15 cellular contexts compared by ENCODE assay signal in the genomic region with DNA sequence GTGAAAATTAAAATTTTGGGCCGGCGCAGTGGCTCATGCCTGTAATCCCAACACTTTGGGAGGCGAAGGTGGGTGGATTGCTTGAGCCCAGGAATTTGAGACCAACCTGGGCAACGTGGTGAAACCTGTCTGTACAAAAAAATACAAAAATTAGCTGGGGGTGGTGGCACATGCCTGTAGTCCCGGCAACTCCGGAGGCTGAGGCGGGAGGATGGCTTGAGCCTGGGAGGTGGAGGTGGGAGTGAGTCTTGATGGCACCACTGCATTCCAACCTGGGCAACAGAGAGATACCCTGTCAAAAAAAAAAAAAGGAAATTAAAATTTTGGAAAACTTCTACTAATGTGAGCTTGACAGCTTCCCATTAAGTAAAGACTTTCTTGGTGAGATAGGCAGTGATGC. TPM values are rescaled to one million over a fixed set of nuclear protein-coding genes. Genes with fewer than 3 reads are reported as not detected.
DNase-seq lines count a peak whose midpoint lies in the region; ATAC-seq and TF ChIP-seq lines count a peak whose summit lies in the region.
"Had no signal": no experiment of that assay in that cellular context is flagged by ENCODE, and none has a peak within 500 bp of the region (broad histone marks: within the 10 kb centered on the region; RNA-seq: fewer than 3 reads in every experiment).

No MANE protein-coding gene starts in this region.

- H3K4me3 ChIP-seq in esophagus muscularis mucosa, result no peak overlapping the region
- H3K4me3 ChIP-seq: colonic mucosa, SJSA1 had no signal

- H3K4me3 Mint-ChIP-seq in T-helper 1 cell treated with Interleukin-12 subunit alpha and Interleukin-12 subunit beta and Interleukin-4 antibody, amounts not matched to agents 30 μg/mL and 1 μg/mL, for 36 hours, result peak overlapping the region; percentile 14
- H3K4me3 Mint-ChIP-seq in IgD-negative memory B cell (peak overlapping the region in 1 of 4 donors; percentile 67), neural crest cell (peak overlapping the region; percentile 81)
- H3K4me3 Mint-ChIP-seq in activated naive CD8-positive, alpha-beta T cell treated with anti-CD3 and anti-CD28 coated beads, Interleukin-2, amount 50 U/mL, for 24 hours, result peak overlapping the region; percentile 52

- no peaks in the 10 kb centered on the region for H3K27me3 Mint-ChIP-seq in T-helper 1 cell treated with Interleukin-12 subunit alpha and Interleukin-12 subunit beta and Interleukin-4 antibody, amounts not matched to agents 30 μg/mL and 1 μg/mL, for 36 hours (ENCODE audit: low read depth)
- no peaks in the 10 kb centered on the region for H3K27me3 Mint-ChIP-seq in IgD-negative memory B cell
- H3K27me3 Mint-ChIP-seq in activated naive CD8-positive, alpha-beta T cell treated with anti-CD3 and anti-CD28 coated beads, Interleukin-2, amount 50 U/mL, for 24 hours, result no peaks in the 10 kb centered on the region
- peaks cover 6% of the 10 kb centered on the region for H3K27me3 Mint-ChIP-seq in neural crest cell (ENCODE audit: low read depth)

- peaks cover 33 to 64% (median 57%) of the 10 kb centered on the region in 4 donors for H3K4me1 ChIP-seq in esophagus muscularis mucosa

- peaks cover 40% of the 10 kb centered on the region for H3K4me1 Mint-ChIP-seq in T-helper 1 cell treated with Interleukin-12 subunit alpha and Interleukin-12 subunit beta and Interleukin-4 antibody, amounts not matched to agents 30 μg/mL and 1 μg/mL, for 36 hours (ENCODE audit: low read depth)
- H3K4me1 Mint-ChIP-seq in IgD-negative memory B cell (peaks cover 25 to 39% (median 32%) of the 10 kb centered on the region in 3 donors), neural crest cell (peaks cover 52% of the 10 kb centered on the region)
- peaks cover 54% of the 10 kb centered on the region for H3K4me1 Mint-ChIP-seq in activated naive CD8-positive, alpha-beta T cell treated with anti-CD3 and anti-CD28 coated beads, Interleukin-2, amount 50 U/mL, for 24 hours

- TF ChIP-seq POLR2A in esophagus muscularis mucosa (IDR thresholded peaks at IDR 0.05; ENCODE audit: low read depth), result no peak

- no peaks in the 10 kb centered on the region for H3K9me3 Mint-ChIP-seq in T-helper 1 cell treated with Interleukin-12 subunit alpha and Interleukin-12 subunit beta and Interleukin-4 antibody, amounts not matched to agents 30 μg/mL and 1 μg/mL, for 36 hours
- peaks cover 0 to 4% (median 0%) of the 10 kb centered on the region in 3 donors for H3K9me3 Mint-ChIP-seq in IgD-negative memory B cell
- no peaks in the 10 kb centered on the region for H3K9me3 Mint-ChIP-seq in activated naive CD8-positive, alpha-beta T cell treated with anti-CD3 and anti-CD28 coated beads, Interleukin-2, amount 50 U/mL, for 24 hours
- H3K9me3 Mint-ChIP-seq in neural crest cell, result no peaks in the 10 kb centered on the region

- H3K27ac ChIP-seq in esophagus muscularis mucosa (replicated peaks in 1 of 4), result no peak overlapping the region
- H3K27ac ChIP-seq: colonic mucosa, parathyroid adenoma, SJSA1 had no signal

- peaks cover 22 to 73% (median 48%) of the 10 kb centered on the region in 4 donors for H3K36me3 ChIP-seq in esophagus muscularis mucosa

- intact Hi-C loops in head of caudate nucleus (cut with DNase I), result no loop called here
- intact Hi-C loops in esophagus muscularis mucosa (cut with DNase I), result no loop called here

- H3K9me3 ChIP-seq in esophagus muscularis mucosa, result no peaks in the 10 kb centered on the region
- H3K9me3 ChIP-seq: colonic mucosa, SJSA1 had no signal

- 72% methylated on average over 7 of the region's 7 CpGs for WGBS in esophagus muscularis mucosa

- no peak for TF ChIP-seq CTCF in neural crest cell (conservative IDR thresholded peaks at IDR 0.05)
- TF ChIP-seq CTCF in esophagus muscularis mucosa (IDR thresholded peaks at IDR 0.05), result no peak

- DNase-seq in T-helper 1 cell, result no peak
- DNase-seq in activated naive CD8-positive, alpha-beta T cell treated with anti-CD3 and anti-CD28 coated beads, Interleukin-2, amount 50 U/mL, for 24 hours, result no peak
- DNase-seq in neural crest cell (ENCODE audit: low read depth, low spot score), result no peak
- DNase-seq in NK-92 treated with Interleukin-12 subunit alpha and Interleukin-12 subunit beta, amount 100 ng/mL, for 24 hours (lab: John Stamatoyannopoulos, UW), result no peak
- DNase-seq in head of caudate nucleus, result no peak
- no peak for DNase-seq in esophagus muscularis mucosa (ENCODE audit: extremely low spot score)
- DNase-seq: amygdala, colonic mucosa, erythroblast, GF-D8, H7 had no signal

- H3K27ac Mint-ChIP-seq in T-helper 1 cell treated with Interleukin-12 subunit alpha and Interleukin-12 subunit beta and Interleukin-4 antibody, amounts not matched to agents 30 μg/mL and 1 μg/mL, for 36 hours, result no peak overlapping the region
- peak overlapping the region in 2 of 3 donors; percentile 43 to 73 for H3K27ac Mint-ChIP-seq in IgD-negative memory B cell
- H3K27ac Mint-ChIP-seq in activated naive CD8-positive, alpha-beta T cell treated with anti-CD3 and anti-CD28 coated beads, Interleukin-2, amount 50 U/mL, for 24 hours, result peak overlapping the region; percentile 67
- no peak overlapping the region for H3K27ac Mint-ChIP-seq in neural crest cell (ENCODE audit: unreplicated experiment)

- H3K27me3 ChIP-seq in esophagus muscularis mucosa, result peaks cover 0 to 10% (median 0%) of the 10 kb centered on the region in 4 donors
- H3K27me3 ChIP-seq: colonic mucosa, SJSA1 had no signal

- H3K36me3 Mint-ChIP-seq in T-helper 1 cell treated with Interleukin-12 subunit alpha and Interleukin-12 subunit beta and Interleukin-4 antibody, amounts not matched to agents 30 μg/mL and 1 μg/mL, for 36 hours (ENCODE audit: low read depth), result peaks cover 48% of the 10 kb centered on the region
- H3K36me3 Mint-ChIP-seq in IgD-negative memory B cell (peaks cover 3% of the 10 kb centered on the region), neural crest cell (ENCODE audit: low read depth) (peaks cover 30% of the 10 kb centered on the region)
- H3K36me3 Mint-ChIP-seq in activated naive CD8-positive, alpha-beta T cell treated with anti-CD3 and anti-CD28 coated beads, Interleukin-2, amount 50 U/mL, for 24 hours (ENCODE audit: low read depth), result peaks cover 81% of the 10 kb centered on the region

- TF ChIP-seq EP300 in esophagus muscularis mucosa (IDR thresholded peaks at IDR 0.05), result no peak

- no peak for ATAC-seq in activated naive CD8-positive, alpha-beta T cell treated with anti-CD3 and anti-CD28 coated beads, Interleukin-2, amount 50 U/mL, for 24 hours

RNA-seq across cellular contexts. Expression of gene SRRT, which starts 3.1 kb away (rescaled TPM):
- polyA plus RNA-seq in IgD-negative memory B cell, result 79.7 TPM
- total RNA-seq in neural crest cell (330 and 356 TPM in 2 replicates), esophagus muscularis mucosa (10 to 100 TPM; 47.2 to 69.6 (median 61.7) TPM)

RNA-seq across cellular contexts. Expression of gene TRIP6, which starts 10.8 kb away (rescaled TPM):
- polyA plus RNA-seq in IgD-negative memory B cell, result 4.6 TPM
- 34.8 and 39.7 TPM in 2 replicates for total RNA-seq in neural crest cell
- 10 to 100 TPM; 60.2 to 89.9 (median 81.2) TPM for total RNA-seq in esophagus muscularis mucosa

RNA-seq across cellular contexts. Expression of gene UFSP1, which starts 11.5 kb away (rescaled TPM):
- polyA plus RNA-seq in IgD-negative memory B cell, result 2.5 TPM
- 4.4 and 4.6 TPM in 2 replicates for total RNA-seq in neural crest cell
- 1 to 10 TPM; 2.1 to 8.7 (median 5.7) TPM for total RNA-seq in esophagus muscularis mucosa

RNA-seq across cellular contexts. Expression of gene ACHE, which starts 17.7 kb away (rescaled TPM):
- polyA plus RNA-seq in IgD-negative memory B cell, result not detected
- total RNA-seq in neural crest cell (1.7 and 2.0 TPM in 2 replicates), esophagus muscularis mucosa (1 to 10 TPM; 2.5 to 4.6 (median 3.5) TPM)

RNA-seq across cellular contexts. Expression of gene SLC12A9, which starts 25.5 kb away (rescaled TPM):
- 11.4 TPM for polyA plus RNA-seq in IgD-negative memory B cell
- total RNA-seq in neural crest cell (25.2 and 27.7 TPM in 2 replicates), esophagus muscularis mucosa (10 to 100 TPM; 15.0 to 26.0 (median 19.9) TPM)

Comparison
In these comparisons a context has a peak if more than half of its experiments do, and no peak if none do; other contexts are left out.
1. H3K27ac Mint-ChIP-seq: peak in IgD-negative memory B cell (2 of 3) and activated naive CD8-positive, alpha-beta T cell treated with anti-CD3 and anti-CD28 coated beads, Interleukin-2, amount 50 U/mL, for 24 hours (single experiment); none in T-helper 1 cell treated with Interleukin-12 subunit alpha and Interleukin-12 subunit beta and Interleukin-4 antibody, amounts not matched to agents 30 μg/mL and 1 μg/mL, for 36 hours (single experiment) and neural crest cell (single experiment).